Comparison of ENCODE assay signal across 24 cellular contexts in the genomic region with DNA sequence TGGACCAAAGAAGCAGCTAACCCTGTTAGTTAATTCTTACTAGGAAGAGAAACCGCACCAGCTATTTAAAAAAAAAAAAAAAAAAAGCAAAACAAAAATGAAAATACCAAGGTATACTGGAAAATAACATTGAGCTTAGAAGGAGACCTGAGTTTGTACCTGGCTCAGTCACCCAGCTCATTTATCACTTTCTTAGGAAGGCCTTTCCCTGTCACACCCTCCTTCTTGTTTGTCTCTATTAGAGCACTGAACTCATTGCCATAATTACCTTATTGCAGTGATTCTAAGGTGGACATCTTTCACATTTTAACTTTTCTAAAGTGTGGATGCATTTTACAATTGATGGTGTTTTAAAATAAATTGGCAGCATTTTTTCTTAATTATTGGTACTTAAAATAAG.
"Had no signal": no experiment of that assay in that cellular context is flagged by ENCODE, and none has a peak within 500 bp of the region (broad histone marks: within the 10 kb centered on the region; RNA-seq: fewer than 3 reads in every experiment).

No MANE protein-coding gene starts in this region.

- ATAC-seq: foreskin keratinocyte; stimulated activated naive CD8-positive, alpha-beta T cell treated with anti-CD3 and anti-CD28 coated beads, Interleukin-15, amount 100 ng/mL, for 72 hours had no signal

- H3K27ac Mint-ChIP-seq: nephron, neural progenitor cell, progenitor cell of endocrine pancreas had no signal

- H3K27me3 Mint-ChIP-seq: memory B cell; naive thymus-derived CD4-positive, alpha-beta T cell; progenitor cell of endocrine pancreas; stimulated activated naive CD8-positive, alpha-beta T cell treated with anti-CD3 and anti-CD28 coated beads, Interleukin-15, amount 100 ng/mL, for 72 hours had no signal

- H3K36me3 ChIP-seq: right atrium auricular region, vagina had no signal

- H3K36me3 Mint-ChIP-seq: neural progenitor cell had no signal

- H3K9me3 Mint-ChIP-seq: memory B cell; naive thymus-derived CD4-positive, alpha-beta T cell; nephron; neural progenitor cell; stimulated activated naive CD8-positive, alpha-beta T cell treated with anti-CD3 and anti-CD28 coated beads, Interleukin-15, amount 100 ng/mL, for 72 hours had no signal

- H3K4me1 ChIP-seq: neural progenitor cell, suprapubic skin had no signal

- H3K27ac ChIP-seq: esophagus muscularis mucosa, foreskin keratinocyte, neural progenitor cell, parathyroid adenoma, right atrium auricular region, skin epidermis, suprapubic skin, vagina had no signal

- H3K4me3 ChIP-seq: esophagus muscularis mucosa, heart right ventricle, lung, neural progenitor cell, right atrium auricular region, skin epidermis, suprapubic skin, transverse colon, vagina had no signal

- H3K9me3 ChIP-seq: esophagus muscularis mucosa, heart right ventricle, right atrium auricular region, suprapubic skin, transverse colon, vagina had no signal

- DNase-seq: dermis blood vessel endothelial cell; effector memory CD4-positive, alpha-beta T cell; foreskin keratinocyte; glutamatergic neuron; heart right ventricle; hippocampal formation; naive thymus-derived CD4-positive, alpha-beta T cell; stimulated activated CD4-positive, alpha-beta T cell treated with anti-CD3 and anti-CD28 coated beads, Interleukin-15, amount 100 ng/mL, for 24 hours; stimulated activated CD4-positive, alpha-beta T cell treated with anti-CD3 and anti-CD28 coated beads, Interleukin-2, amount 100 ng/mL, for 48 hours; stimulated activated CD8-positive, alpha-beta memory T cell treated with anti-CD3 and anti-CD28 coated beads, Interleukin-4, amount 100 ng/mL, for 48 hours; stimulated activated naive CD4-positive, alpha-beta T cell; stimulated activated naive CD8-positive, alpha-beta T cell treated with anti-CD3 and anti-CD28 coated beads, Interleukin-15, amount 100 ng/mL, for 72 hours; transverse colon had no signal

- H3K4me3 Mint-ChIP-seq: memory B cell; nephron; neural progenitor cell; stimulated activated naive CD8-positive, alpha-beta T cell treated with anti-CD3 and anti-CD28 coated beads, Interleukin-15, amount 100 ng/mL, for 72 hours had no signal

- H3K27me3 ChIP-seq: esophagus muscularis mucosa, foreskin keratinocyte, heart right ventricle, neural progenitor cell, right atrium auricular region, suprapubic skin, transverse colon, vagina had no signal
